19 cellular contexts compared by ENCODE assay signal in the genomic region with DNA sequence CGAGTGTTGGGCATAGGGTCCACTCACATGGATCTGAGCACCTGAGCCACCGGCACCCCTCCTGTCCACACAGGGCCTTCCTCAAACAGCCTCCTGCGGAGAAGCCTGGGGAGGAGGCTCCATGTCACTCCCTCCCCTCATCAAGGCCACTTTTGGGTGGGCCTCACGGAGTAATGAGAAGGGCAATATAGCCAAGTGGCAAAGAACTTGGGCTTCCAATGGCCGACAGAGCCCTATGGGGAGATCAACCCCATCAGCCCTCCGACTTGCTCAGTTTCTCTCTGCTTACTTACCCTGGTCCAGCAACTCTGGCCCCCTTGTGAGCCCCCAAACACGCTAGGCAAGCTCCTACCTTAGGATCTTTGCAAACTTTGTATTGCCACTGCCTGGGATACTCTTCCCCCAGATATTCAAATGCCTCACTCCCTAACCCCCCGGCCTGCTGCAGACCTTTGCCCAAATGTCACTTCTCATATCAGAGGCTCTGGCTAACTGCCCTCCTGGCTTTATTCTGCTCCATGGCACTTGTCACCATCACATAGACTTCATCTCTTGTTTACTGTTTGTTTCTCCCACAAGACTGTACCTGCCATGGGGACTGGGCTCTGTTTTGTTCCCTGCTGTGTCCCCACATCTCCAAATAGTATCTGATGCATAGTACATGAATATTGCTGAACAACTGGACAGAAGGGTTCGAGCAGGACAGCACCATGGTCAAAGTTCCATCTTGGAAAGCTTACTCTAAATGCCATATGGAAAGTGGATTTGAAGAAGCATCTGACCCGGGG.
DNase-seq lines count a peak whose midpoint lies in the region; ATAC-seq, FAIRE-seq and TF ChIP-seq lines count a peak whose summit lies in the region.
"Had no signal": no experiment of that assay in that cellular context is flagged by ENCODE, and none has a peak within 500 bp of the region (broad histone marks: within the 10 kb centered on the region; RNA-seq: fewer than 3 reads in every experiment).

No MANE protein-coding gene starts in this region.

- no peak for TF ChIP-seq EP300 in esophagus muscularis mucosa (IDR thresholded peaks at IDR 0.05)

- 95% methylated on average over 8 of the region's 10 CpGs for WGBS in esophagus muscularis mucosa
- WGBS in pancreas, 2 donors: 83 to 92% methylated on average over 10 of the region's 10 CpGs

- no peaks in the 10 kb centered on the region for H4K20me1 ChIP-seq in BLaER1

- H3K27me3 ChIP-seq in BLaER1 (no peaks in the 10 kb centered on the region), esophagus muscularis mucosa (peaks cover 0 to 35% (median 0%) of the 10 kb centered on the region in 4 donors), pancreas (no peaks in the 10 kb centered on the region)

- H3K9me3 Mint-ChIP-seq in activated CD4-positive, alpha-beta T cell treated with anti-CD3 and anti-CD28 coated beads, Interleukin-2, amount 10 ng/mL, durations not matched to agents 7 days and 5 days: no peaks in the 10 kb centered on the region
- H3K9me3 Mint-ChIP-seq in activated CD4-positive, alpha-beta T cell treated with anti-CD3 and anti-CD28 coated beads, Interleukin-2, amount 10 ng/mL, durations not matched to agents 24 days and 14 days: no peaks in the 10 kb centered on the region
- H3K9me3 Mint-ChIP-seq in osteocyte (ENCODE audit: unreplicated experiment): no peaks in the 10 kb centered on the region

- H3K9ac ChIP-seq in BLaER1: no peak overlapping the region
- H3K9ac ChIP-seq: KMS-11 had no signal

- CTCF ChIA-PET in activated CD4-positive, alpha-beta T cell treated with anti-CD3 and anti-CD28 coated beads, Interleukin-2, amount 10 ng/mL, durations not matched to agents 7 days and 5 days (lab: Charles Lee): interaction anchor here (1.7 kb wide), 1 partner anchor 16 kb away, joined by 6 read pairs; no protein-coding TSS in a partner anchor

- H3K4me1 ChIP-seq in BLaER1 (peaks cover 43% of the 10 kb centered on the region), esophagus muscularis mucosa (no peaks in the 10 kb centered on the region), pancreas (no peaks in the 10 kb centered on the region)

- intact Hi-C loops in activated CD4-positive, alpha-beta T cell treated with anti-CD3 and anti-CD28 coated beads, Interleukin-2, amount 10 ng/mL, durations not matched to agents 24 days and 14 days (cut with micrococcal nuclease): loop anchor here (10.0 kb wide), 1 partner anchor 277 kb away; no protein-coding TSS in a partner anchor
- intact Hi-C loops in esophagus muscularis mucosa (cut with DNase I): no loop called here
- intact Hi-C loops in posterior vena cava (cut with DNase I): no loop called here
- intact Hi-C loops in pancreas (cut with DNase I): no loop called here

- peak overlapping the region; percentile 65 for H3K4me2 ChIP-seq in BLaER1
- H3K4me2 ChIP-seq: KMS-11 had no signal

- H3K27me3 Mint-ChIP-seq in activated CD4-positive, alpha-beta T cell treated with anti-CD3 and anti-CD28 coated beads, Interleukin-2, amount 10 ng/mL, durations not matched to agents 7 days and 5 days: peaks cover 13% of the 10 kb centered on the region
- H3K27me3 Mint-ChIP-seq in activated CD4-positive, alpha-beta T cell treated with anti-CD3 and anti-CD28 coated beads, Interleukin-2, amount 10 ng/mL, durations not matched to agents 24 days and 14 days: peaks cover 15% of the 10 kb centered on the region
- H3K27me3 Mint-ChIP-seq in osteocyte (ENCODE audit: unreplicated experiment): peaks cover 27% of the 10 kb centered on the region

- no peak overlapping the region for H3K4me3 Mint-ChIP-seq in activated CD4-positive, alpha-beta T cell treated with anti-CD3 and anti-CD28 coated beads, Interleukin-2, amount 10 ng/mL, durations not matched to agents 7 days and 5 days
- H3K4me3 Mint-ChIP-seq in activated CD4-positive, alpha-beta T cell treated with anti-CD3 and anti-CD28 coated beads, Interleukin-2, amount 10 ng/mL, durations not matched to agents 24 days and 14 days: no peak overlapping the region
- H3K4me3 Mint-ChIP-seq in osteocyte (ENCODE audit: unreplicated experiment): no peak overlapping the region
- H3K4me3 Mint-ChIP-seq: B cell; CD4-positive, alpha-beta memory T cell had no signal

- FAIRE-seq in pancreas (lab: Jason Lieb, UNC): no peak
- FAIRE-seq: H54 had no signal

- H3K9me3 ChIP-seq in BLaER1: peaks cover 7% of the 10 kb centered on the region
- H3K9me3 ChIP-seq in esophagus muscularis mucosa: no peaks in the 10 kb centered on the region
- H3K9me3 ChIP-seq in pancreas: no peaks in the 10 kb centered on the region

- no peak for ATAC-seq in HG03342 (IDR thresholded peaks at IDR 0.05; ENCODE audit: unreplicated experiment)
- no peak for ATAC-seq in pancreas

- H3K4me1 Mint-ChIP-seq in activated CD4-positive, alpha-beta T cell treated with anti-CD3 and anti-CD28 coated beads, Interleukin-2, amount 10 ng/mL, durations not matched to agents 7 days and 5 days: peaks cover 4% of the 10 kb centered on the region
- peaks cover 3% of the 10 kb centered on the region for H3K4me1 Mint-ChIP-seq in activated CD4-positive, alpha-beta T cell treated with anti-CD3 and anti-CD28 coated beads, Interleukin-2, amount 10 ng/mL, durations not matched to agents 24 days and 14 days
- no peaks in the 10 kb centered on the region for H3K4me1 Mint-ChIP-seq in osteocyte (ENCODE audit: unreplicated experiment)

- peak; percentile 4 for DNase-seq in activated CD4-positive, alpha-beta T cell treated with anti-CD3 and anti-CD28 coated beads, Interleukin-2, amount 10 ng/mL, durations not matched to agents 7 days and 5 days
- no peak for DNase-seq in activated CD4-positive, alpha-beta T cell treated with anti-CD3 and anti-CD28 coated beads, Interleukin-2, amount 10 ng/mL, durations not matched to agents 24 days and 14 days
- DNase-seq in esophagus muscularis mucosa (ENCODE audit: extremely low spot score) (peak; percentile 66), osteocyte (ENCODE audit: extremely low spot score, unreplicated experiment) (peak; percentile 64), posterior vena cava (ENCODE audit: low spot score) (no peak), pancreas (no peak)
- DNase-seq: CD4-positive, alpha-beta memory T cell; DMS79 treated with DMSO at 0.1 percent for 48 hours; NCI-H1436; NCI-H2029; NCI-H2171; NCI-H446; NCI-H748 treated with DMSO at 0.1 percent for 48 hours had no signal

- H3K36me3 ChIP-seq in BLaER1 (no peaks in the 10 kb centered on the region), esophagus muscularis mucosa (no peaks in the 10 kb centered on the region), pancreas (no peaks in the 10 kb centered on the region)

- H3K27ac ChIP-seq in BLaER1: no peak overlapping the region
- H3K27ac ChIP-seq in esophagus muscularis mucosa (replicated peaks in 1 of 4): no peak overlapping the region
- no peak overlapping the region for H3K27ac ChIP-seq in pancreas
- H3K27ac ChIP-seq: 22Rv1, KMS-11 had no signal

- no peaks in the 10 kb centered on the region for H3K36me3 Mint-ChIP-seq in activated CD4-positive, alpha-beta T cell treated with anti-CD3 and anti-CD28 coated beads, Interleukin-2, amount 10 ng/mL, durations not matched to agents 7 days and 5 days (ENCODE audit: low read depth)
- no peaks in the 10 kb centered on the region for H3K36me3 Mint-ChIP-seq in activated CD4-positive, alpha-beta T cell treated with anti-CD3 and anti-CD28 coated beads, Interleukin-2, amount 10 ng/mL, durations not matched to agents 24 days and 14 days (ENCODE audit: low read depth)
- no peaks in the 10 kb centered on the region for H3K36me3 Mint-ChIP-seq in osteocyte (ENCODE audit: unreplicated experiment)
- H3K36me3 Mint-ChIP-seq: CD4-positive, alpha-beta memory T cell had no signal

- TF ChIP-seq CTCF in esophagus muscularis mucosa (IDR thresholded peaks at IDR 0.05): no peak
- no peak for TF ChIP-seq CTCF in osteocyte (IDR thresholded peaks at IDR 0.05)
- no peak for TF ChIP-seq CTCF in pancreas (IDR thresholded peaks at IDR 0.05)

- no peak overlapping the region for H3K4me3 ChIP-seq in BLaER1
- H3K4me3 ChIP-seq in esophagus muscularis mucosa: no peak overlapping the region
- no peak overlapping the region for H3K4me3 ChIP-seq in pancreas

- POLR2A ChIA-PET in activated CD4-positive, alpha-beta T cell treated with anti-CD3 and anti-CD28 coated beads, Interleukin-2, amount 10 ng/mL, durations not matched to agents 7 days and 5 days (lab: Charles Lee): no interaction called here

- no peak for TF ChIP-seq POLR2A in esophagus muscularis mucosa (IDR thresholded peaks at IDR 0.05; ENCODE audit: low read depth)

- H3K27ac Mint-ChIP-seq in activated CD4-positive, alpha-beta T cell treated with anti-CD3 and anti-CD28 coated beads, Interleukin-2, amount 10 ng/mL, durations not matched to agents 7 days and 5 days: no peak overlapping the region
- H3K27ac Mint-ChIP-seq in activated CD4-positive, alpha-beta T cell treated with anti-CD3 and anti-CD28 coated beads, Interleukin-2, amount 10 ng/mL, durations not matched to agents 24 days and 14 days: no peak overlapping the region
- H3K27ac Mint-ChIP-seq in osteocyte (ENCODE audit: unreplicated experiment): no peak overlapping the region
- H3K27ac Mint-ChIP-seq: B cell; CD4-positive, alpha-beta memory T cell had no signal

Comparison
In these comparisons a context has a peak if more than half of its experiments do, and no peak if none do; other contexts are left out.
1. DNase-seq: peak in activated CD4-positive, alpha-beta T cell treated with anti-CD3 and anti-CD28 coated beads, Interleukin-2, amount 10 ng/mL, durations not matched to agents 7 days and 5 days (single experiment), esophagus muscularis mucosa (single experiment) and osteocyte (single experiment); none in activated CD4-positive, alpha-beta T cell treated with anti-CD3 and anti-CD28 coated beads, Interleukin-2, amount 10 ng/mL, durations not matched to agents 24 days and 14 days (single experiment), posterior vena cava (single experiment) and pancreas (0 of 6).